In genomic region chr20:35807877-35808276, GRCh38 we compare ENCODE assay signal across 12 cellular contexts. TPM values are rescaled to one million over a fixed set of nuclear protein-coding genes. Genes with fewer than 3 reads are reported as not detected.
A peak's percentile ranks its signal among the peaks of the same experiment; 100 is the strongest.
DNase-seq lines count a peak whose midpoint lies in the region; ATAC-seq lines count a peak whose summit lies in the region.
"Had no signal": no experiment of that assay in that cellular context is flagged by ENCODE, and none has a peak within 500 bp of the region (broad histone marks: within the 10 kb centered on the region; RNA-seq: fewer than 3 reads in every experiment).

No MANE protein-coding gene starts in this region.

- no peak overlapping the region for H3K4me3 Mint-ChIP-seq in activated CD4-positive, alpha-beta T cell treated with anti-CD3 and anti-CD28 coated beads, Interleukin-2, amount 10 ng/mL, durations not matched to agents 7 days and 5 days
- no peak overlapping the region for H3K4me3 Mint-ChIP-seq in stimulated activated naive CD8-positive, alpha-beta T cell treated with anti-CD3 and anti-CD28 coated beads, Interleukin-15, Interleukin-2, amounts not matched to agents 100 ng/mL and 50 ng/mL, for 24 hours
- H3K4me3 Mint-ChIP-seq in stimulated activated naive CD8-positive, alpha-beta T cell treated with anti-CD3 and anti-CD28 coated beads, Interleukin-15, amount 100 ng/mL, for 72 hours: no peak overlapping the region
- no peak overlapping the region for H3K4me3 Mint-ChIP-seq in central memory CD8-positive, alpha-beta T cell
- H3K4me3 Mint-ChIP-seq: CD14-positive monocyte, HFFc6 had no signal

- H3K27ac Mint-ChIP-seq in activated CD4-positive, alpha-beta T cell treated with anti-CD3 and anti-CD28 coated beads, Interleukin-2, amount 10 ng/mL, durations not matched to agents 7 days and 5 days: peak overlapping the region; percentile 1
- H3K27ac Mint-ChIP-seq in stimulated activated naive CD8-positive, alpha-beta T cell treated with anti-CD3 and anti-CD28 coated beads, Interleukin-15, Interleukin-2, amounts not matched to agents 100 ng/mL and 50 ng/mL, for 24 hours: peak overlapping the region; percentile 1
- no peak overlapping the region for H3K27ac Mint-ChIP-seq in stimulated activated naive CD8-positive, alpha-beta T cell treated with anti-CD3 and anti-CD28 coated beads, Interleukin-15, amount 100 ng/mL, for 72 hours
- peak overlapping the region; percentile 7 for H3K27ac Mint-ChIP-seq in central memory CD8-positive, alpha-beta T cell (ENCODE audit: low read depth)
- H3K27ac Mint-ChIP-seq: CD14-positive monocyte, HFFc6 had no signal

- CTCF ChIA-PET in activated CD4-positive, alpha-beta T cell treated with anti-CD3 and anti-CD28 coated beads, Interleukin-2, amount 10 ng/mL, durations not matched to agents 7 days and 5 days (lab: Charles Lee): no interaction called here

- H3K27me3 Mint-ChIP-seq in activated CD4-positive, alpha-beta T cell treated with anti-CD3 and anti-CD28 coated beads, Interleukin-2, amount 10 ng/mL, durations not matched to agents 7 days and 5 days: no peaks in the 10 kb centered on the region
- no peaks in the 10 kb centered on the region for H3K27me3 Mint-ChIP-seq in stimulated activated naive CD8-positive, alpha-beta T cell treated with anti-CD3 and anti-CD28 coated beads, Interleukin-15, Interleukin-2, amounts not matched to agents 100 ng/mL and 50 ng/mL, for 24 hours
- no peaks in the 10 kb centered on the region for H3K27me3 Mint-ChIP-seq in stimulated activated naive CD8-positive, alpha-beta T cell treated with anti-CD3 and anti-CD28 coated beads, Interleukin-15, amount 100 ng/mL, for 72 hours
- H3K27me3 Mint-ChIP-seq in central memory CD8-positive, alpha-beta T cell: no peaks in the 10 kb centered on the region

- H3K9me3 Mint-ChIP-seq in activated CD4-positive, alpha-beta T cell treated with anti-CD3 and anti-CD28 coated beads, Interleukin-2, amount 10 ng/mL, durations not matched to agents 7 days and 5 days: no peaks in the 10 kb centered on the region
- no peaks in the 10 kb centered on the region for H3K9me3 Mint-ChIP-seq in stimulated activated naive CD8-positive, alpha-beta T cell treated with anti-CD3 and anti-CD28 coated beads, Interleukin-15, Interleukin-2, amounts not matched to agents 100 ng/mL and 50 ng/mL, for 24 hours
- no peaks in the 10 kb centered on the region for H3K9me3 Mint-ChIP-seq in stimulated activated naive CD8-positive, alpha-beta T cell treated with anti-CD3 and anti-CD28 coated beads, Interleukin-15, amount 100 ng/mL, for 72 hours
- H3K9me3 Mint-ChIP-seq in central memory CD8-positive, alpha-beta T cell: no peaks in the 10 kb centered on the region
- H3K9me3 Mint-ChIP-seq: CD14-positive monocyte, HFFc6 had no signal

- H3K36me3 Mint-ChIP-seq in activated CD4-positive, alpha-beta T cell treated with anti-CD3 and anti-CD28 coated beads, Interleukin-2, amount 10 ng/mL, durations not matched to agents 7 days and 5 days (ENCODE audit: low read depth): peaks cover 20% of the 10 kb centered on the region
- H3K36me3 Mint-ChIP-seq in stimulated activated naive CD8-positive, alpha-beta T cell treated with anti-CD3 and anti-CD28 coated beads, Interleukin-15, Interleukin-2, amounts not matched to agents 100 ng/mL and 50 ng/mL, for 24 hours (ENCODE audit: low read depth): peaks cover 28% of the 10 kb centered on the region
- H3K36me3 Mint-ChIP-seq in central memory CD8-positive, alpha-beta T cell (ENCODE audit: insufficient read depth): peaks cover 61% of the 10 kb centered on the region

- POLR2A ChIA-PET in activated CD4-positive, alpha-beta T cell treated with anti-CD3 and anti-CD28 coated beads, Interleukin-2, amount 10 ng/mL, durations not matched to agents 7 days and 5 days (lab: Charles Lee): no interaction called here

- no peak for ATAC-seq in stimulated activated naive CD8-positive, alpha-beta T cell treated with anti-CD3 and anti-CD28 coated beads, Interleukin-15, amount 100 ng/mL, for 72 hours
- no peak for ATAC-seq in central memory CD8-positive, alpha-beta T cell (replicated peaks; ENCODE audit: extremely low read depth, poor library complexity, severe bottlenecking)

- H3K4me1 Mint-ChIP-seq in activated CD4-positive, alpha-beta T cell treated with anti-CD3 and anti-CD28 coated beads, Interleukin-2, amount 10 ng/mL, durations not matched to agents 7 days and 5 days: peaks cover 3% of the 10 kb centered on the region
- H3K4me1 Mint-ChIP-seq in stimulated activated naive CD8-positive, alpha-beta T cell treated with anti-CD3 and anti-CD28 coated beads, Interleukin-15, Interleukin-2, amounts not matched to agents 100 ng/mL and 50 ng/mL, for 24 hours (ENCODE audit: low read depth): peaks cover 4% of the 10 kb centered on the region
- no peaks in the 10 kb centered on the region for H3K4me1 Mint-ChIP-seq in stimulated activated naive CD8-positive, alpha-beta T cell treated with anti-CD3 and anti-CD28 coated beads, Interleukin-15, amount 100 ng/mL, for 72 hours
- H3K4me1 Mint-ChIP-seq in central memory CD8-positive, alpha-beta T cell: peaks cover 12% of the 10 kb centered on the region
- H3K4me1 Mint-ChIP-seq: CD14-positive monocyte had no signal

- no peak for DNase-seq in activated CD4-positive, alpha-beta T cell treated with anti-CD3 and anti-CD28 coated beads, Interleukin-2, amount 10 ng/mL, durations not matched to agents 7 days and 5 days
- no peak for DNase-seq in activated CD4-positive, alpha-beta T cell treated with anti-CD3 and anti-CD28 coated beads, Interleukin-2, amount 50 U/mL, for 4 hours
- DNase-seq in stimulated activated naive CD8-positive, alpha-beta T cell treated with anti-CD3 and anti-CD28 coated beads, Interleukin-15, amount 100 ng/mL, for 72 hours: no peak
- no peak for DNase-seq in central memory CD8-positive, alpha-beta T cell (ENCODE audit: low spot score in 2 of 2)
- DNase-seq in activated naive CD4-positive, alpha-beta T cell treated with Interleukin-2 at 50 U/mL for 16 hours: no peak
- DNase-seq in hippocampal formation (lab: John Stamatoyannopoulos, UW): no peak
- no peak for DNase-seq in NCI-H146 (lab: John Stamatoyannopoulos, UW)
- DNase-seq: DMS 273 treated with DMSO at 0.1 percent for 48 hours, DMS79, HFFc6 had no signal

RNA-seq across cellular contexts. Expression of gene PHF20, which starts 36.1 kb away (rescaled TPM):
- 10 to 100 TPM; 47.8 to 49.0 TPM for total RNA-seq in activated CD4-positive, alpha-beta T cell treated with anti-CD3 and anti-CD28 coated beads, Interleukin-2, amount 10 ng/mL, durations not matched to agents 7 days and 5 days

Comparison
In these comparisons a context has a peak if more than half of its experiments do, and no peak if none do; other contexts are left out.
1. H3K27ac Mint-ChIP-seq: peak in activated CD4-positive, alpha-beta T cell treated with anti-CD3 and anti-CD28 coated beads, Interleukin-2, amount 10 ng/mL, durations not matched to agents 7 days and 5 days (single experiment), stimulated activated naive CD8-positive, alpha-beta T cell treated with anti-CD3 and anti-CD28 coated beads, Interleukin-15, Interleukin-2, amounts not matched to agents 100 ng/mL and 50 ng/mL, for 24 hours (single experiment) and central memory CD8-positive, alpha-beta T cell (single experiment); none in stimulated activated naive CD8-positive, alpha-beta T cell treated with anti-CD3 and anti-CD28 coated beads, Interleukin-15, amount 100 ng/mL, for 72 hours (0 of 2).